In the genomic region with DNA sequence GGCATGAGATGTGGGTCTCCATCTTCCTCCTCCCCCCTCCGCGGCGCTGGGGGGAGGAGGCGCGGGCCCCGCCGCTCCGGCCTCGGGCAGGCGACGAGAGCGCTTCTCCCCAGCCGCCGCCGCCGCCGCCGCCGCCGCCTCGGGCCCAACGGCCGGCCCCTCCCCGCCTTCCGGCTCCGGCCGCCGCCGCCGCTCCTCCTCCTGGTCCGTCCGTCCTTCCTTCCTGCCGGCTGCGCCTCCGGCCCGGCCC, we compare ENCODE assay signal across 2 cellular contexts.
TF ChIP-seq lines count a peak whose summit lies in the region.

No MANE protein-coding gene starts in this region.

TF ChIP-seq in HEK293, 187 proteins besides CTCF, POLR2A, EP300 and RAD21 (continued from another document):
- TF ChIP-seq, protein P1, sequence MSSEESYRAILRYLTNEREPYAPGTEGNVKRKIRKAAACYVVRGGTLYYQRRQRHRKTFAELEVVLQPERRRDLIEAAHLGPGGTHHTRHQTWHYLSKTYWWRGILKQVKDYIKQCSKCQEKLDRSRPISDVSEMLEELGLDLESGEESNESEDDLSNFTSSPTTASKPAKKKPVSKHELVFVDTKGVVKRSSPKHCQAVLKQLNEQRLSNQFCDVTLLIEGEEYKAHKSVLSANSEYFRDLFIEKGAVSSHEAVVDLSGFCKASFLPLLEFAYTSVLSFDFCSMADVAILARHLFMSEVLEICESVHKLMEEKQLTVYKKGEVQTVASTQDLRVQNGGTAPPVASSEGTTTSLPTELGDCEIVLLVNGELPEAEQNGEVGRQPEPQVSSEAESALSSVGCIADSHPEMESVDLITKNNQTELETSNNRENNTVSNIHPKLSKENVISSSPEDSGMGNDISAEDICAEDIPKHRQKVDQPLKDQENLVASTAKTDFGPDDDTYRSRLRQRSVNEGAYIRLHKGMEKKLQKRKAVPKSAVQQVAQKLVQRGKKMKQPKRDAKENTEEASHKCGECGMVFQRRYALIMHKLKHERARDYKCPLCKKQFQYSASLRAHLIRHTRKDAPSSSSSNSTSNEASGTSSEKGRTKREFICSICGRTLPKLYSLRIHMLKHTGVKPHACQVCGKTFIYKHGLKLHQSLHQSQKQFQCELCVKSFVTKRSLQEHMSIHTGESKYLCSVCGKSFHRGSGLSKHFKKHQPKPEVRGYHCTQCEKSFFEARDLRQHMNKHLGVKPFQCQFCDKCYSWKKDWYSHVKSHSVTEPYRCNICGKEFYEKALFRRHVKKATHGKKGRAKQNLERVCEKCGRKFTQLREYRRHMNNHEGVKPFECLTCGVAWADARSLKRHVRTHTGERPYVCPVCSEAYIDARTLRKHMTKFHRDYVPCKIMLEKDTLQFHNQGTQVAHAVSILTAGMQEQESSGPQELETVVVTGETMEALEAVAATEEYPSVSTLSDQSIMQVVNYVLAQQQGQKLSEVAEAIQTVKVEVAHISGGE (tag by site-specific recombination; conservative IDR thresholded peaks at IDR 0.05; ENCODE audit: low read depth), result peak; percentile 66
TF ChIP-seq in HEK293: peak in this region for 3.

TF ChIP-seq in WTC11, 78 proteins besides CTCF, POLR2A, EP300 and RAD21 (continued from another document):
- TF ChIP-seq, protein P2, sequence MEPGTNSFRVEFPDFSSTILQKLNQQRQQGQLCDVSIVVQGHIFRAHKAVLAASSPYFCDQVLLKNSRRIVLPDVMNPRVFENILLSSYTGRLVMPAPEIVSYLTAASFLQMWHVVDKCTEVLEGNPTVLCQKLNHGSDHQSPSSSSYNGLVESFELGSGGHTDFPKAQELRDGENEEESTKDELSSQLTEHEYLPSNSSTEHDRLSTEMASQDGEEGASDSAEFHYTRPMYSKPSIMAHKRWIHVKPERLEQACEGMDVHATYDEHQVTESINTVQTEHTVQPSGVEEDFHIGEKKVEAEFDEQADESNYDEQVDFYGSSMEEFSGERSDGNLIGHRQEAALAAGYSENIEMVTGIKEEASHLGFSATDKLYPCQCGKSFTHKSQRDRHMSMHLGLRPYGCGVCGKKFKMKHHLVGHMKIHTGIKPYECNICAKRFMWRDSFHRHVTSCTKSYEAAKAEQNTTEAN (CRISPR knock-in tag; IDR thresholded peaks at IDR 0.05), result no peak
- TF ChIP-seq, protein P3, sequence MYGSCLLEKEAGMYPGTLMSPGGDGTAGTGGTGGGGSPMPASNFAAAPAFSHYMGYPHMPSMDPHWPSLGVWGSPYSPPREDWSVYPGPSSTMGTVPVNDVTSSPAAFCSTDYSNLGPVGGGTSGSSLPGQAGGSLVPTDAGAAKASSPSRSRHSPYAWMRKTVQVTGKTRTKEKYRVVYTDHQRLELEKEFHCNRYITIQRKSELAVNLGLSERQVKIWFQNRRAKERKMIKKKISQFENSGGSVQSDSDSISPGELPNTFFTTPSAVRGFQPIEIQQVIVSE (CRISPR knock-in tag; IDR thresholded peaks at IDR 0.05; ENCODE audit: borderline replicate concordance), result no peak
- no peak for TF ChIP-seq GABPB1 (CRISPR knock-in tag; IDR thresholded peaks at IDR 0.05)
- TF ChIP-seq, protein P4, sequence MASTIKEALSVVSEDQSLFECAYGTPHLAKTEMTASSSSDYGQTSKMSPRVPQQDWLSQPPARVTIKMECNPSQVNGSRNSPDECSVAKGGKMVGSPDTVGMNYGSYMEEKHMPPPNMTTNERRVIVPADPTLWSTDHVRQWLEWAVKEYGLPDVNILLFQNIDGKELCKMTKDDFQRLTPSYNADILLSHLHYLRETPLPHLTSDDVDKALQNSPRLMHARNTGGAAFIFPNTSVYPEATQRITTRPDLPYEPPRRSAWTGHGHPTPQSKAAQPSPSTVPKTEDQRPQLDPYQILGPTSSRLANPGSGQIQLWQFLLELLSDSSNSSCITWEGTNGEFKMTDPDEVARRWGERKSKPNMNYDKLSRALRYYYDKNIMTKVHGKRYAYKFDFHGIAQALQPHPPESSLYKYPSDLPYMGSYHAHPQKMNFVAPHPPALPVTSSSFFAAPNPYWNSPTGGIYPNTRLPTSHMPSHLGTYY (CRISPR knock-in tag; IDR thresholded peaks at IDR 0.05), result no peak
- TF ChIP-seq JAZF1 (CRISPR knock-in tag; IDR thresholded peaks at IDR 0.05), result no peak
